23 cellular contexts compared by ENCODE assay signal in genomic region chr10:110780704-110781103, GRCh38.
DNase-seq lines count a peak whose midpoint lies in the region; ATAC-seq and TF ChIP-seq lines count a peak whose summit lies in the region.
"Had no signal": no experiment of that assay in that cellular context is flagged by ENCODE, and none has a peak within 500 bp of the region (broad histone marks: within the 10 kb centered on the region; RNA-seq: fewer than 3 reads in every experiment).

No MANE protein-coding gene starts in this region.

- H2BK12ac ChIP-seq in trophoblast cell (ENCODE audit: low read length): no peak overlapping the region

- DNase-seq in NCI-H2107 (lab: John Stamatoyannopoulos, UW): peak; percentile 17
- peak; percentile 58 for DNase-seq in Right ventricle myocardium superior
- DNase-seq in cerebellum (ENCODE audit: low spot score): no peak
- DNase-seq in Kasumi-1 (lab: John Stamatoyannopoulos, UW): no peak
- no peak for DNase-seq in trophoblast cell
- DNase-seq: activated naive CD4-positive, alpha-beta T cell treated with anti-CD3 and anti-CD28 coated beads for 36 hours; activated T-cell treated with anti-CD3 and anti-CD28 coated beads, Interleukin-2, amount 50 U/mL, for 48 hours; CD4-positive, alpha-beta T cell; DMS79 treated with DMSO at 0.1 percent for 48 hours; head of caudate nucleus; NCI-H2081 treated with DMSO at 0.1 percent for 48 hours; NCI-H748 treated with DMSO at 0.1 percent for 48 hours; PC-3; stimulated activated CD4-positive, alpha-beta T cell treated with anti-CD3 and anti-CD28 coated beads, Interleukin-2, amount 100 ng/mL, for 48 hours; stimulated activated naive B cell treated with anti-CD40 and anti-IgM and Interleukin-4, amounts not matched to agents 10 μg/mL and 1 μg/mL and 100 μg/mL, for 72 hours; T-cell had no signal

- TF ChIP-seq EP300 in Ishikawa (IDR thresholded peaks at IDR 0.05; ENCODE audit: borderline replicate concordance): no peak

- no peak overlapping the region for H3K4ac ChIP-seq in trophoblast cell (ENCODE audit: low read depth, low read length)

- peak; percentile 39; the same call in 1 of the 2 replicates for TF ChIP-seq RAD21 in Ishikawa (IDR thresholded peaks at IDR 0.05; ENCODE audit: low read depth)

- no peak overlapping the region for H2AK5ac ChIP-seq in trophoblast cell (ENCODE audit: low read length)

- H3K27me3 ChIP-seq in parathyroid adenoma (ENCODE audit: control insufficient read depth, insufficient read depth, low read length): no peaks in the 10 kb centered on the region
- no peaks in the 10 kb centered on the region for H3K27me3 ChIP-seq in trophoblast cell (ENCODE audit: insufficient read depth, low read length)

- H2BK120ac ChIP-seq in trophoblast cell (ENCODE audit: insufficient read depth, low read length, poor library complexity): no peak overlapping the region

- no peak overlapping the region for H3K23ac ChIP-seq in trophoblast cell (ENCODE audit: low read length)

- intact Hi-C loops in Right ventricle myocardium superior (cut with DNase I): no loop called here

- no CpG with 5 or more reads among the region's 8 CpGs for WGBS in trophoblast cell (ENCODE audit: extremely low coverage, insufficient coverage, insufficient read length)

- H2AFZ ChIP-seq in parathyroid adenoma (peak overlapping the region; percentile 8), trophoblast cell (ENCODE audit: insufficient read depth, low read length, poor library complexity) (no peak overlapping the region)

- H3K36me3 ChIP-seq in parathyroid adenoma (ENCODE audit: control insufficient read depth, insufficient read depth, low read length) (no peaks in the 10 kb centered on the region), trophoblast cell (ENCODE audit: control insufficient read depth in 1 of 2, insufficient read depth in 2 of 2, low read length in 2 of 2) (no peaks in the 10 kb centered on the region)
- H3K36me3 ChIP-seq: HAP-1, prostate gland had no signal

- H3K4me3 ChIP-seq in parathyroid adenoma (ENCODE audit: low read depth, low read length): no peak overlapping the region
- H3K4me3 ChIP-seq in trophoblast cell (ENCODE audit: low read depth, low read length): no peak overlapping the region
- H3K4me3 ChIP-seq: GM12878, HAP-1, prostate gland, smooth muscle cell had no signal

- H3K27ac ChIP-seq in parathyroid adenoma (no peak overlapping the region), trophoblast cell (ENCODE audit: low read depth, low read length) (no peak overlapping the region)
- H3K27ac ChIP-seq: KMS-11, prostate gland had no signal

- H4K91ac ChIP-seq in trophoblast cell (ENCODE audit: low read depth, low read length): no peak overlapping the region

- H3K4me2 ChIP-seq in parathyroid adenoma (ENCODE audit: low read length) (no peak overlapping the region), trophoblast cell (ENCODE audit: low read length) (no peak overlapping the region)
- H3K4me2 ChIP-seq: KMS-11, smooth muscle cell had no signal

- H4K12ac ChIP-seq in trophoblast cell (ENCODE audit: low read depth, low read length): no peak overlapping the region

- no peak overlapping the region for H4K8ac ChIP-seq in trophoblast cell (ENCODE audit: low read depth, low read length)

- H3K4me1 ChIP-seq in parathyroid adenoma (peaks cover 20% of the 10 kb centered on the region), trophoblast cell (ENCODE audit: control insufficient read depth in 1 of 2, insufficient read depth in 2 of 2, low read length in 2 of 2) (peaks cover 0 to 4% of the 10 kb centered on the region in 2 experiments)
- H3K4me1 ChIP-seq: HAP-1, prostate gland had no signal

- H3K14ac ChIP-seq in trophoblast cell (ENCODE audit: low read length): no peak overlapping the region

- no peak overlapping the region for H3K9ac ChIP-seq in parathyroid adenoma
- H3K9ac ChIP-seq in trophoblast cell (ENCODE audit: low read length): no peak overlapping the region
- H3K9ac ChIP-seq: KMS-11 had no signal

- H3K79me2 ChIP-seq in parathyroid adenoma (peaks cover 3% of the 10 kb centered on the region), trophoblast cell (ENCODE audit: control insufficient read depth, insufficient read depth, low read length, poor library complexity) (no peaks in the 10 kb centered on the region)

- TF ChIP-seq CTCF in parathyroid adenoma (IDR thresholded peaks at IDR 0.05): no peak

- peak; percentile 76 for ATAC-seq in Right ventricle myocardium superior (ENCODE audit: poor library complexity)
- ATAC-seq: GM12878; PC-3; stimulated activated naive B cell treated with anti-CD40 and anti-IgM and Interleukin-4, amounts not matched to agents 10 μg/mL and 1 μg/mL and 100 μg/mL, for 72 hours; T-cell had no signal

- H3K9me3 ChIP-seq in parathyroid adenoma (ENCODE audit: control insufficient read depth, low read length): no peaks in the 10 kb centered on the region
- no peaks in the 10 kb centered on the region for H3K9me3 ChIP-seq in trophoblast cell (ENCODE audit: insufficient read depth, low read depth, low read length)
- H3K9me3 ChIP-seq: HAP-1, prostate gland had no signal

- H2BK5ac ChIP-seq in trophoblast cell (ENCODE audit: low read depth, low read length, poor library complexity): no peak overlapping the region

- no peaks in the 10 kb centered on the region for H3K79me1 ChIP-seq in trophoblast cell (ENCODE audit: low read length)

- H3K18ac ChIP-seq in trophoblast cell (ENCODE audit: low read length): no peak overlapping the region

TF ChIP-seq in Ishikawa, 13 proteins besides CTCF, POLR2A, EP300 and RAD21:
- TF ChIP-seq YY1 (IDR thresholded peaks at IDR 0.05; ENCODE audit: low read depth) (no peak), CEBPB (IDR thresholded peaks at IDR 0.05) (no peak), TCF12 (IDR thresholded peaks at IDR 0.05; ENCODE audit: low read depth) (no peak), NFIC (IDR thresholded peaks at IDR 0.05) (no peak), ZBTB7A (IDR thresholded peaks at IDR 0.05; ENCODE audit: low read depth) (no peak), EGR1 (IDR thresholded peaks at IDR 0.05) (no peak), USF1 (IDR thresholded peaks at IDR 0.05) (no peak), FOXM1 (IDR thresholded peaks at IDR 0.05; ENCODE audit: borderline replicate concordance, low read depth) (no peak), MAX (IDR thresholded peaks at IDR 0.05) (no peak), TEAD4 (IDR thresholded peaks at IDR 0.05) (no peak), CREB1 (IDR thresholded peaks at IDR 0.05; ENCODE audit: low read depth) (no peak), TAF1 (IDR thresholded peaks at IDR 0.05; ENCODE audit: low read depth) (no peak)
- TF ChIP-seq, protein P1, sequence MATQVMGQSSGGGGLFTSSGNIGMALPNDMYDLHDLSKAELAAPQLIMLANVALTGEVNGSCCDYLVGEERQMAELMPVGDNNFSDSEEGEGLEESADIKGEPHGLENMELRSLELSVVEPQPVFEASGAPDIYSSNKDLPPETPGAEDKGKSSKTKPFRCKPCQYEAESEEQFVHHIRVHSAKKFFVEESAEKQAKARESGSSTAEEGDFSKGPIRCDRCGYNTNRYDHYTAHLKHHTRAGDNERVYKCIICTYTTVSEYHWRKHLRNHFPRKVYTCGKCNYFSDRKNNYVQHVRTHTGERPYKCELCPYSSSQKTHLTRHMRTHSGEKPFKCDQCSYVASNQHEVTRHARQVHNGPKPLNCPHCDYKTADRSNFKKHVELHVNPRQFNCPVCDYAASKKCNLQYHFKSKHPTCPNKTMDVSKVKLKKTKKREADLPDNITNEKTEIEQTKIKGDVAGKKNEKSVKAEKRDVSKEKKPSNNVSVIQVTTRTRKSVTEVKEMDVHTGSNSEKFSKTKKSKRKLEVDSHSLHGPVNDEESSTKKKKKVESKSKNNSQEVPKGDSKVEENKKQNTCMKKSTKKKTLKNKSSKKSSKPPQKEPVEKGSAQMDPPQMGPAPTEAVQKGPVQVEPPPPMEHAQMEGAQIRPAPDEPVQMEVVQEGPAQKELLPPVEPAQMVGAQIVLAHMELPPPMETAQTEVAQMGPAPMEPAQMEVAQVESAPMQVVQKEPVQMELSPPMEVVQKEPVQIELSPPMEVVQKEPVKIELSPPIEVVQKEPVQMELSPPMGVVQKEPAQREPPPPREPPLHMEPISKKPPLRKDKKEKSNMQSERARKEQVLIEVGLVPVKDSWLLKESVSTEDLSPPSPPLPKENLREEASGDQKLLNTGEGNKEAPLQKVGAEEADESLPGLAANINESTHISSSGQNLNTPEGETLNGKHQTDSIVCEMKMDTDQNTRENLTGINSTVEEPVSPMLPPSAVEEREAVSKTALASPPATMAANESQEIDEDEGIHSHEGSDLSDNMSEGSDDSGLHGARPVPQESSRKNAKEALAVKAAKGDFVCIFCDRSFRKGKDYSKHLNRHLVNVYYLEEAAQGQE (IDR thresholded peaks at IDR 0.05; ENCODE audit: low read depth): no peak

Comparison
In these comparisons a context has a peak if more than half of its experiments do, and no peak if none do; other contexts are left out.
1. DNase-seq: peak in NCI-H2107 (single experiment) and Right ventricle myocardium superior (single experiment); none in cerebellum (single experiment), Kasumi-1 (0 of 2) and trophoblast cell (0 of 2).